Comparison of ENCODE assay signal across 17 cellular contexts in the genomic region with DNA sequence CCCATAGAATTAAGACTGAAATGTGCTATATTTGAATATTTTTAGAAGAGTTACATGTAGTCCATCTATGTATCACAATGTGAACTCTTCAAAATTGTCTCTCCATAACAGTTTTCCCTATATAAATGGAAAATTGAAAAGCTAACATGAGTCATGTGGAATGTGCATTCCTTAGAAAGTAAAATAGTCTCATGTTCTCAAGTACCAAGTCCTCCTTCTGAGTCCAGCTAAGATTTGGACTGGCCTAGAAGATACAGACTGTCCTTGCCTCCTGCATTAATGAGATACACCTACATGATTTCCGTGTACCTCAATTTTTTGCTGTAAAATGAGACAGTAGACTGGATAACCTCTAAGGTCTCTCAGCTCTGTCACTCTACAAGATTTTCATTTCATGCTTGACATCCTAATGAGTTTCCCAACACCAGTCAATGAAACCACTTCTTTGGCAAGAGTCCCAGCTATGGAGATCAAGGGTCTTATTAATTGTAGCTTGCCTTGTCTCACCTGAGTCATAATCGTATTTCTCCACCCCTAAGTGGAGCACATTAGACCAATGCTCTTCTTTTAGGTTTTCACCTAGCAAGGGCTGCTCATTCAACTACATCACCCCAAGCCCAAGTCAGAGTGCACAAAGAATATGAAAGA.
DNase-seq lines count a peak whose midpoint lies in the region; ATAC-seq and TF ChIP-seq lines count a peak whose summit lies in the region.
"Had no signal": no experiment of that assay in that cellular context is flagged by ENCODE, and none has a peak within 500 bp of the region (broad histone marks: within the 10 kb centered on the region; RNA-seq: fewer than 3 reads in every experiment).

No MANE protein-coding gene starts in this region.

- H3K4me3 ChIP-seq in AG04450 (ENCODE audit: low read depth, low read length) (no peak overlapping the region), suprapubic skin (no peak overlapping the region)
- H3K4me3 ChIP-seq: colonic mucosa had no signal

- H3K36me3 ChIP-seq in suprapubic skin: no peaks in the 10 kb centered on the region
- H3K36me3 ChIP-seq: colonic mucosa had no signal

- H3K9me3 ChIP-seq in AG04450 (ENCODE audit: control insufficient read depth, insufficient read depth, low read length) (no peaks in the 10 kb centered on the region), suprapubic skin (no peaks in the 10 kb centered on the region)
- H3K9me3 ChIP-seq: colonic mucosa had no signal

- peak; percentile 82 for ATAC-seq in SK-N-SH treated with all-trans-retinoic acid at 6 μM for 48 hours
- ATAC-seq: activated naive CD4-positive, alpha-beta T cell treated with anti-CD3 and anti-CD28 coated beads, Interleukin-2, amount 50 U/mL, for 72 hours had no signal

- TF ChIP-seq CTCF in AG04450 (IDR thresholded peaks at IDR 0.05; ENCODE audit: low read depth, low read length) (no peak), suprapubic skin (IDR thresholded peaks at IDR 0.05) (no peak)

- WGBS in suprapubic skin: 78% methylated on average over 2 of the region's 2 CpGs

- POLR2A ChIA-PET in AG04450 (lab: Yijun Ruan, JAX): interaction anchor here (0.7 to 1.1 kb wide), 3 partner anchors 95 to 127 kb away, joined by 3 to 4 read pairs (median 4); no protein-coding TSS in a partner anchor

- TF ChIP-seq POLR2A in suprapubic skin (IDR thresholded peaks at IDR 0.05): no peak

- DNase-seq in AG04450 (ENCODE audit: low read depth, low spot score): peak; percentile 32
- DNase-seq in HS-5 (ENCODE audit: low read depth): peak; percentile 64
- DNase-seq in foreskin melanocyte: peak; percentile 24
- DNase-seq in pons (ENCODE audit: low spot score): no peak
- DNase-seq in suprapubic skin (ENCODE audit: low spot score in 2 of 2): no peak
- DNase-seq in NCI-H146 (lab: John Stamatoyannopoulos, UW): no peak
- DNase-seq in germinal center (ENCODE audit: low spot score): no peak
- DNase-seq: activated CD4-positive, CD25-positive, alpha-beta regulatory T cell treated with anti-CD3 and anti-CD28 coated beads, Interleukin-2, amount 50 U/mL, for 72 hours; activated T-cell treated with anti-CD3 and anti-CD28 coated beads for 4 hours; colonic mucosa; DMS79; Karpas-422; kidney; naive B cell; stimulated activated CD4-positive, alpha-beta T cell treated with anti-CD3 and anti-CD28 coated beads, Interleukin-2, amount 100 ng/mL, for 24 hours had no signal

- H3K27me3 ChIP-seq in AG04450 (ENCODE audit: control insufficient read depth, insufficient read depth, low read length) (no peaks in the 10 kb centered on the region), suprapubic skin (no peaks in the 10 kb centered on the region)
- H3K27me3 ChIP-seq: colonic mucosa had no signal

- H3K4me1 ChIP-seq in suprapubic skin: no peaks in the 10 kb centered on the region
- H3K4me1 ChIP-seq: colonic mucosa had no signal

- TF ChIP-seq EP300 in suprapubic skin (IDR thresholded peaks at IDR 0.05): no peak

- CTCF ChIA-PET in AG04450 (lab: Charles Lee): interaction anchor here (0.8 to 3.4 kb wide), 4 partner anchors 13 to 395 kb away, joined by 3 to 23 read pairs (median 3); no protein-coding TSS in a partner anchor

- H3K27ac ChIP-seq in AG04450 (ENCODE audit: low read depth, low read length) (no peak overlapping the region), suprapubic skin (no peak overlapping the region)
- H3K27ac ChIP-seq: colonic mucosa had no signal

TF ChIP-seq in SK-N-SH treated with all-trans-retinoic acid at 6 μM for 48 hours, 23 proteins besides CTCF, POLR2A, EP300 and RAD21:
- no peak for TF ChIP-seq ARNTL (CRISPR knock-in tag; IDR thresholded peaks at IDR 0.05; ENCODE audit: borderline replicate concordance, low read depth)
- no peak for TF ChIP-seq RARB (CRISPR knock-in tag; IDR thresholded peaks at IDR 0.05)
- TF ChIP-seq ZNF70 (CRISPR knock-in tag; IDR thresholded peaks at IDR 0.05): no peak

Comparison
In these comparisons a context has a peak if more than half of its experiments do, and no peak if none do; other contexts are left out.
1. DNase-seq: peak in AG04450 (single experiment), HS-5 (single experiment) and foreskin melanocyte (single experiment); none in pons (single experiment), suprapubic skin (0 of 2), NCI-H146 (single experiment) and germinal center (single experiment).